In the genomic region with DNA sequence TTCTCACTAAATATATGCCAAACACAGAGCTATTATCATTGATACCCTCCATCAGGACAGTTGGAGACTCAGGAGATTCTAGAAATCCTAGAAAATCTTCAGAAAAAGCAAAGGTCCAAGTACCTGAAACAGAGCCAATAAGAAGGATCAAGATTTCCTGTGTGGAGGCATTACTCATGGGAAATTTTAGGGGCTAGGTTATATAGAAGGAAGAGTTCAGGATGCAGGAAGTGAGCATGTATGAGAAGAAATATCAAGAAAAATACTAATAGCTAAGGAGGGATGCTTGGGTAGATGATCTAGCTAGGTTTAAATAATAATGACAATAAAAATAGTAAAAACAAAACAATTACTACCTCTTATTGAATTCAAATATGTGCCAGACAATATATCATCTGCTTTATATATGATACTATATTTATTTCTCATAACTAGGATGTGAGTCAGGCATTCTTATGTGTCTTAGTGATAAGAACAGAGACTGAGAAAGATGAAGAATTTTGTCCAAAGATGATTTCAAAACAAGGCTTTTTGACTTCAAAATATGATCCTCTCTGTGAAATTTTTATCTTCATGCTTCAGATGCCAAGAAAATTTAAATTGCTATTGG, we compare ENCODE assay signal across 2 cellular contexts.
TF ChIP-seq lines count a peak whose summit lies in the region.

No MANE protein-coding gene starts in this region.

TF ChIP-seq in IMR-90, 13 proteins besides CTCF, POLR2A, EP300 and RAD21:
- TF ChIP-seq RCOR1 (IDR thresholded peaks at IDR 0.05; ENCODE audit: insufficient replicate concordance, low read length) (no peak), FOS (IDR thresholded peaks at IDR 0.05; ENCODE audit: low read depth, low read length) (no peak), NFE2L2 (IDR thresholded peaks at IDR 0.05; ENCODE audit: low read depth, low read length) (no peak), SMC3 (IDR thresholded peaks at IDR 0.05; ENCODE audit: low read depth, low read length) (no peak), MAFK (IDR thresholded peaks at IDR 0.05; ENCODE audit: low read depth, low read length) (no peak), BHLHE40 (IDR thresholded peaks at IDR 0.05; ENCODE audit: low read depth, low read length) (no peak), CEBPB (IDR thresholded peaks at IDR 0.05; ENCODE audit: low read depth, low read length) (no peak), MXI1 (IDR thresholded peaks at IDR 0.05; ENCODE audit: borderline replicate concordance, low read depth, low read length) (no peak), CHD1 (IDR thresholded peaks at IDR 0.05; ENCODE audit: low read depth, low read length) (no peak)
- TF ChIP-seq, protein P1, sequence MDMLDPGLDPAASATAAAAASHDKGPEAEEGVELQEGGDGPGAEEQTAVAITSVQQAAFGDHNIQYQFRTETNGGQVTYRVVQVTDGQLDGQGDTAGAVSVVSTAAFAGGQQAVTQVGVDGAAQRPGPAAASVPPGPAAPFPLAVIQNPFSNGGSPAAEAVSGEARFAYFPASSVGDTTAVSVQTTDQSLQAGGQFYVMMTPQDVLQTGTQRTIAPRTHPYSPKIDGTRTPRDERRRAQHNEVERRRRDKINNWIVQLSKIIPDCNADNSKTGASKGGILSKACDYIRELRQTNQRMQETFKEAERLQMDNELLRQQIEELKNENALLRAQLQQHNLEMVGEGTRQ (IDR thresholded peaks at IDR 0.05; ENCODE audit: low read depth, low read length), result no peak

TF ChIP-seq in GM12891, 5 proteins besides CTCF, POLR2A, EP300 and RAD21:
- no peak for TF ChIP-seq SPI1 (IDR thresholded peaks at IDR 0.05; ENCODE audit: low read depth, low read length)
- no peak for TF ChIP-seq PAX5 (IDR thresholded peaks at IDR 0.05; ENCODE audit: insufficient read depth, low read length, severe bottlenecking)
- no peak for TF ChIP-seq TAF1 (IDR thresholded peaks at IDR 0.05; ENCODE audit: low read depth, low read length)
- no peak for TF ChIP-seq POLR2AphosphoS5 (IDR thresholded peaks at IDR 0.05; ENCODE audit: low read depth, low read length)
- TF ChIP-seq POU2F2 (IDR thresholded peaks at IDR 0.05; ENCODE audit: low read depth, low read length), result no peak
